9 cellular contexts compared by ENCODE assay signal in the genomic region with DNA sequence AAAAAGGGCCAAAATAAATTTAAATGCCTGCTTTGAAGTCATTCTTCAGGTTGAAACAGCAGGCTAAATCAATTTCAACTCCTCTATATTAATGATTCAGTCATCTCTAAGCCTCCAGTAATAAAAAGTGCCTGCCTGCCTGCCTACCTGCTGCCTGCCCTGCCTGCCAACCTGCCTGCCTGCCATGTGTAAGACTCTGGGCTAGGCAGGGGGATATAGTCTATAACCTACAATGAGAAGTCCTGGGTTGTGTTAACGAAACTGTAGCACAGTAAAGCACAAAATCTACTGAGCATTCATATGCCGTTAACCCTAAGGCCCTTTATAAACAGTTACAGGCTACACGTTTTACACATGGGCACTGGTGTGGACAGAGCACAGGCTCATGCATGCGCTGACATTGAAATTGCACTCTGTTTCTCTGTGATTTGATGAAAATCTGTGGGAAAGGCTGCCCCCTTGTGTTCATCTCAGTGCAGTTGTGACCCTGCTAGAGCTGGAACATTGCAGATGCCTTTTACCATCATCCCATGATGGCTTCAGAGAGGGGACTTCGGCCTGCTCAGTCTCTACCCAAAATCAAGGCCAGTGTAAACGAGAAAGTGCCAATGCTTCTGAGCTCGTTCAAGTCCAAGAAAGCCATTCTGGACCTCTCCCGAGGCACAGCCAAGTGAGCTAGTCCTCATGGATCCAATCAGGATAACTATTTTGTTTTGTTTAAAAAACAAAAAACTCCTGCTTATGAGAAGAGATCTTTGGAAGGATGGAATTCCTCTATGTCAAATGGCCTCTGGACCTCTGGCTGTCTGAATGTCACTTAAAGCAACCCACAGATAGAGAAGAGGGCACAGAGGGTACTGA.
DNase-seq lines count a peak whose midpoint lies in the region; ATAC-seq and TF ChIP-seq lines count a peak whose summit lies in the region.
"Had no signal": no experiment of that assay in that cellular context is flagged by ENCODE, and none has a peak within 500 bp of the region (broad histone marks: within the 10 kb centered on the region; RNA-seq: fewer than 3 reads in every experiment).

No MANE protein-coding gene starts in this region.

- H3K27ac Mint-ChIP-seq in naive thymus-derived CD8-positive, alpha-beta T cell = no peak overlapping the region
- H3K27ac Mint-ChIP-seq: activated naive CD4-positive, alpha-beta T cell treated with anti-CD3 and anti-CD28 coated beads, Interleukin-2, amount 50 U/mL, for 24 hours had no signal

- DNase-seq in Caki2 (ENCODE audit: low read depth) = peak; percentile 51
- DNase-seq in activated T-cell treated with anti-CD3 and anti-CD28 coated beads for 1 hour (ENCODE audit: low read depth) = peak; percentile 37
- no peak for DNase-seq in esophagus muscularis mucosa (ENCODE audit: extremely low spot score)
- peak; percentile 18 to 67 (median 48) for DNase-seq in naive thymus-derived CD8-positive, alpha-beta T cell
- peak; percentile 72 for DNase-seq in stomach

- H2AFZ ChIP-seq in OCI-LY1 (ENCODE audit: low read length) = no peak overlapping the region

- H3K4me1 ChIP-seq in OCI-LY1 (ENCODE audit: insufficient read depth, low read length, severe bottlenecking) (no peaks in the 10 kb centered on the region), esophagus muscularis mucosa (peaks cover 4 to 9% (median 6%) of the 10 kb centered on the region in 4 donors), stomach (peaks cover 0 to 3% (median 0%) of the 10 kb centered on the region in 4 donors)

- intact Hi-C loops in esophagus muscularis mucosa (cut with DNase I) = loop anchor here (5.0 kb wide), 2 partner anchors 91 to 716 kb away; no protein-coding TSS in a partner anchor
- intact Hi-C loops in stomach (cut with DNase I; ENCODE audit: low total_unique reads) = no loop called here

- POLR2A ChIA-PET in naive thymus-derived CD8-positive, alpha-beta T cell (lab: Charles Lee) = no interaction called here

- H3K36me3 ChIP-seq in OCI-LY1 (ENCODE audit: insufficient read depth, low read length) (no peaks in the 10 kb centered on the region), esophagus muscularis mucosa (no peaks in the 10 kb centered on the region), stomach (peaks cover 0 to 9% (median under 1%) of the 10 kb centered on the region in 4 donors)

- no peak overlapping the region for H3K4me3 Mint-ChIP-seq in naive thymus-derived CD8-positive, alpha-beta T cell
- H3K4me3 Mint-ChIP-seq: activated naive CD4-positive, alpha-beta T cell treated with anti-CD3 and anti-CD28 coated beads, Interleukin-2, amount 50 U/mL, for 24 hours had no signal

- peak; percentile 75 for TF ChIP-seq CTCF in OCI-LY1 (IDR thresholded peaks at IDR 0.05; ENCODE audit: low read length)
- peak; percentile 70 to 79 (median 76) for TF ChIP-seq CTCF in esophagus muscularis mucosa (IDR thresholded peaks at IDR 0.05)
- peak in 5 of 7 experiments; percentile 57 to 70 (median 65) for TF ChIP-seq CTCF in stomach (IDR thresholded peaks at IDR 0.05)

- no peak overlapping the region for H3K9ac ChIP-seq in OCI-LY1 (ENCODE audit: low read length)

- no peaks in the 10 kb centered on the region for H3K9me2 ChIP-seq in OCI-LY1 (ENCODE audit: low read depth, low read length)

- no peaks in the 10 kb centered on the region for H4K20me1 ChIP-seq in OCI-LY1 (ENCODE audit: insufficient read depth, low read length)

- WGBS in esophagus muscularis mucosa = 33% methylated on average over 7 of the region's 8 CpGs
- WGBS in stomach, 5 donors = 27 to 40% (median 35%) methylated on average over 8 of the region's 8 CpGs

- H3K27me3 Mint-ChIP-seq in naive thymus-derived CD8-positive, alpha-beta T cell = no peaks in the 10 kb centered on the region
- H3K27me3 Mint-ChIP-seq: activated naive CD4-positive, alpha-beta T cell treated with anti-CD3 and anti-CD28 coated beads, Interleukin-2, amount 50 U/mL, for 24 hours had no signal

- H3K36me3 Mint-ChIP-seq in naive thymus-derived CD8-positive, alpha-beta T cell = peaks cover 5 to 26% (median 5%) of the 10 kb centered on the region in 3 donors

- no peaks in the 10 kb centered on the region for H3F3A ChIP-seq in OCI-LY1 (ENCODE audit: insufficient read depth, low read length)

- H3K79me2 ChIP-seq in OCI-LY1 (ENCODE audit: insufficient read depth, low read length) = no peaks in the 10 kb centered on the region

- no peak for TF ChIP-seq EP300 in esophagus muscularis mucosa (IDR thresholded peaks at IDR 0.05)
- no peak for TF ChIP-seq EP300 in stomach (IDR thresholded peaks at IDR 0.05)

- no peaks in the 10 kb centered on the region for H3K9me3 Mint-ChIP-seq in naive thymus-derived CD8-positive, alpha-beta T cell
- H3K9me3 Mint-ChIP-seq: activated naive CD4-positive, alpha-beta T cell treated with anti-CD3 and anti-CD28 coated beads, Interleukin-2, amount 50 U/mL, for 24 hours had no signal

- H3K27ac ChIP-seq in OCI-LY1 (ENCODE audit: low read depth, low read length, poor library complexity, severe bottlenecking) = no peak overlapping the region
- no peak overlapping the region for H3K27ac ChIP-seq in esophagus muscularis mucosa (replicated peaks in 1 of 4)
- no peak overlapping the region for H3K27ac ChIP-seq in stomach

- H3K4me1 Mint-ChIP-seq in naive thymus-derived CD8-positive, alpha-beta T cell = peaks cover 0 to 4% (median under 1%) of the 10 kb centered on the region in 4 donors
- H3K4me1 Mint-ChIP-seq: activated naive CD4-positive, alpha-beta T cell treated with anti-CD3 and anti-CD28 coated beads, Interleukin-2, amount 50 U/mL, for 24 hours had no signal

- no peak for TF ChIP-seq POLR2A in esophagus muscularis mucosa (IDR thresholded peaks at IDR 0.05; ENCODE audit: low read depth)
- TF ChIP-seq POLR2A in stomach (IDR thresholded peaks at IDR 0.05) = no peak

- H3K27me3 ChIP-seq in OCI-LY1 (ENCODE audit: insufficient read depth, low read length) = no peaks in the 10 kb centered on the region
- H3K27me3 ChIP-seq in esophagus muscularis mucosa = no peaks in the 10 kb centered on the region
- no peaks in the 10 kb centered on the region for H3K27me3 ChIP-seq in stomach

- in situ Hi-C loops in Caki2 (cut with HindIII; ENCODE audit: low pct_unique_long_range_greater_than_20kb, low sequenced_read_pairs) = no loop called here

- ATAC-seq in GM19467 (IDR thresholded peaks at IDR 0.05; ENCODE audit: unreplicated experiment) (peak; percentile 87), HG03571 (IDR thresholded peaks at IDR 0.05; ENCODE audit: unreplicated experiment) (peak; percentile 88)
- peak; percentile 72 for ATAC-seq in naive thymus-derived CD8-positive, alpha-beta T cell

- H3K9me3 ChIP-seq in OCI-LY1 (ENCODE audit: low read length) (no peaks in the 10 kb centered on the region), esophagus muscularis mucosa (no peaks in the 10 kb centered on the region), stomach (no peaks in the 10 kb centered on the region)

- no peak overlapping the region for H3K4me2 ChIP-seq in OCI-LY1 (ENCODE audit: low read length)

- no peak overlapping the region for H3K4me3 ChIP-seq in OCI-LY1 (ENCODE audit: low read depth, low read length, poor library complexity, severe bottlenecking)
- no peak overlapping the region for H3K4me3 ChIP-seq in esophagus muscularis mucosa
- H3K4me3 ChIP-seq in stomach = no peak overlapping the region
